18 cellular contexts compared by ENCODE assay signal in the genomic region with DNA sequence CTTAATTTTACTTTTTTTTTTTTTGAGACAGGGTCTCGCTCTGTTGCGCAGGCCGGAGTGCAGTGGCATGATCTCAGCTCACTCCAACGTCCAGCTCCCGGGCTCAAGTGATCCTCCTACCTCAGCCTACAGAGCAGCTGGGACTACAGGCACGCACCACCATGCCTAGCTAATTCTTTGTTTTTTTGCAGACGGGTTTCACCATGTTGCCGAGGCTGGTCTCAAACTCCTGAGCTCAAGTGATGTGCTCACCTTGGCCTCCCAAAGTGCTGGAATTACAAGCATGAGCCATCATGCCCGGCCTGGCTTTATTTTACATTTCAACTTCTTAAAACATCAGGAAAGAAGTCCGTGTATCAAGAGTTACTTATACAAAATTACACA. TPM values are rescaled to one million over a fixed set of nuclear protein-coding genes. Genes with fewer than 3 reads are reported as not detected.
DNase-seq lines count a peak whose midpoint lies in the region; ATAC-seq and TF ChIP-seq lines count a peak whose summit lies in the region.
"Had no signal": no experiment of that assay in that cellular context is flagged by ENCODE, and none has a peak within 500 bp of the region (broad histone marks: within the 10 kb centered on the region; RNA-seq: fewer than 3 reads in every experiment).

No MANE protein-coding gene starts in this region.

- peaks cover 25% of the 10 kb centered on the region for H3K4me1 Mint-ChIP-seq in endodermal cell
- peaks cover 77% of the 10 kb centered on the region for H3K4me1 Mint-ChIP-seq in osteocyte (ENCODE audit: unreplicated experiment)
- H3K4me1 Mint-ChIP-seq in immature natural killer cell: peaks cover 31 to 56% of the 10 kb centered on the region in 2 donors

- H3K4me1 ChIP-seq in right atrium auricular region (peaks cover 0 to 65% of the 10 kb centered on the region in 2 donors), endodermal cell (ENCODE audit: control insufficient read depth, insufficient read depth, low read length) (no peaks in the 10 kb centered on the region)

- no peaks in the 10 kb centered on the region for H3K9me3 Mint-ChIP-seq in endodermal cell
- no peaks in the 10 kb centered on the region for H3K9me3 Mint-ChIP-seq in osteocyte (ENCODE audit: unreplicated experiment)
- H3K9me3 Mint-ChIP-seq in immature natural killer cell: peaks cover 0 to 2% (median 0%) of the 10 kb centered on the region in 6 donors
- H3K9me3 Mint-ChIP-seq: activated CD4-positive, alpha-beta memory T cell treated with anti-CD3 and anti-CD28 coated beads, Interleukin-2, amount 10 ng/mL, durations not matched to agents 7 days and 5 days; activated T-helper 1 cell treated with anti-CD3 and anti-CD28 coated beads, Interleukin-12 subunit alpha, Interleukin-12 subunit beta, Interleukin-2, Interleukin-4 antibody, amounts not matched to agents 30 ng/mL and 10 ng/mL and 1 ng/mL, durations not matched to agents 14 hours and 24 hours and 36 hours had no signal

- H3K9me3 ChIP-seq in right atrium auricular region: no peaks in the 10 kb centered on the region
- no peaks in the 10 kb centered on the region for H3K9me3 ChIP-seq in endodermal cell (ENCODE audit: control insufficient read depth, low read length)
- H3K9me3 ChIP-seq: MG63, right lobe of liver had no signal

- 92 to 96% methylated on average over 5 to 9 of the region's 10 CpGs for whole genome bisulfite sequencing in endodermal cell (ENCODE audit: insufficient coverage in 1 of 2, insufficient read length in 1 of 2), 2 experiments

- in situ Hi-C loops in ACHN (cut with HindIII; ENCODE audit: low pct_ligation_motif_present, low pct_unique_long_range_greater_than_20kb, low sequenced_read_pairs): no loop called here

- intact Hi-C loops in left cardiac atrium (cut with DNase I): no loop called here

- H3K27me3 Mint-ChIP-seq in endodermal cell (ENCODE audit: insufficient read depth) (no peaks in the 10 kb centered on the region), osteocyte (ENCODE audit: unreplicated experiment) (no peaks in the 10 kb centered on the region), immature natural killer cell (ENCODE audit: low read depth in 3 of 3) (peaks cover 4% of the 10 kb centered on the region in 3 donors)
- H3K27me3 Mint-ChIP-seq: activated CD4-positive, alpha-beta memory T cell treated with anti-CD3 and anti-CD28 coated beads, Interleukin-2, amount 10 ng/mL, durations not matched to agents 7 days and 5 days had no signal

- H3K36me3 Mint-ChIP-seq in endodermal cell (ENCODE audit: low read depth) (peaks cover 47% of the 10 kb centered on the region), osteocyte (ENCODE audit: unreplicated experiment) (peaks cover 35% of the 10 kb centered on the region), immature natural killer cell (peaks cover 22 to 40% (median 25%) of the 10 kb centered on the region in 3 donors)

- H3K36me3 ChIP-seq in right atrium auricular region (peaks cover 32% of the 10 kb centered on the region), endodermal cell (ENCODE audit: control insufficient read depth, insufficient read depth, low read length) (peaks cover 75% of the 10 kb centered on the region), H7 (replicated peaks; ENCODE audit: control insufficient read depth, insufficient read depth, low read length) (peaks cover 6% of the 10 kb centered on the region)

- peak; percentile 56 for DNase-seq in right atrium auricular region (ENCODE audit: low spot score)
- no peak for DNase-seq in left cardiac atrium
- DNase-seq in endodermal cell: no peak
- DNase-seq in osteocyte (ENCODE audit: extremely low spot score, unreplicated experiment): no peak
- no peak for DNase-seq in immature natural killer cell
- DNase-seq in A172 (ENCODE audit: low spot score): no peak
- no peak for DNase-seq in H7
- DNase-seq in ACHN: no peak
- DNase-seq: activated CD4-positive, alpha-beta memory T cell treated with anti-CD3 and anti-CD28 coated beads, Interleukin-2, amount 10 ng/mL, durations not matched to agents 7 days and 5 days; mesendoderm; MG63; NCI-H187; right lobe of liver; stimulated activated CD4-positive, alpha-beta T cell treated with anti-CD3 and anti-CD28 coated beads, Interleukin-4, amount 100 ng/mL, for 24 hours had no signal

- no peak overlapping the region for H3K4me3 ChIP-seq in right atrium auricular region
- no peak overlapping the region for H3K4me3 ChIP-seq in endodermal cell (ENCODE audit: low read length)
- no peak overlapping the region for H3K4me3 ChIP-seq in H7 (ENCODE audit: insufficient read depth, low read depth, low read length)
- H3K4me3 ChIP-seq: MG63, right lobe of liver had no signal

- TF ChIP-seq CTCF in right atrium auricular region (IDR thresholded peaks at IDR 0.05) (no peak), endodermal cell (conservative IDR thresholded peaks at IDR 0.05) (no peak), osteocyte (IDR thresholded peaks at IDR 0.05) (no peak)

- no peak for ATAC-seq in left cardiac atrium

- no peak overlapping the region for H3K4me3 Mint-ChIP-seq in endodermal cell
- H3K4me3 Mint-ChIP-seq in osteocyte (ENCODE audit: unreplicated experiment): no peak overlapping the region
- H3K4me3 Mint-ChIP-seq in immature natural killer cell: no peak overlapping the region
- H3K4me3 Mint-ChIP-seq: activated CD4-positive, alpha-beta memory T cell treated with anti-CD3 and anti-CD28 coated beads, Interleukin-2, amount 10 ng/mL, durations not matched to agents 7 days and 5 days; activated T-helper 1 cell treated with anti-CD3 and anti-CD28 coated beads, Interleukin-12 subunit alpha, Interleukin-12 subunit beta, Interleukin-2, Interleukin-4 antibody, amounts not matched to agents 30 ng/mL and 10 ng/mL and 1 ng/mL, durations not matched to agents 14 hours and 24 hours and 36 hours had no signal

- peak overlapping the region; percentile 61 for H3K27ac Mint-ChIP-seq in endodermal cell
- peak overlapping the region; percentile 84 for H3K27ac Mint-ChIP-seq in osteocyte (ENCODE audit: unreplicated experiment)
- H3K27ac Mint-ChIP-seq in immature natural killer cell: no peak overlapping the region
- H3K27ac Mint-ChIP-seq: activated CD4-positive, alpha-beta memory T cell treated with anti-CD3 and anti-CD28 coated beads, Interleukin-2, amount 10 ng/mL, durations not matched to agents 7 days and 5 days; activated T-helper 1 cell treated with anti-CD3 and anti-CD28 coated beads, Interleukin-12 subunit alpha, Interleukin-12 subunit beta, Interleukin-2, Interleukin-4 antibody, amounts not matched to agents 30 ng/mL and 10 ng/mL and 1 ng/mL, durations not matched to agents 14 hours and 24 hours and 36 hours had no signal

- H3K27me3 ChIP-seq in right atrium auricular region (no peaks in the 10 kb centered on the region), endodermal cell (ENCODE audit: control insufficient read depth, insufficient read depth, low read length, poor library complexity, severe bottlenecking) (no peaks in the 10 kb centered on the region), H7 (ENCODE audit: control insufficient read depth, insufficient read depth, low read length) (no peaks in the 10 kb centered on the region)
- H3K27me3 ChIP-seq: MG63, right lobe of liver had no signal

- H3K27ac ChIP-seq in right atrium auricular region (peak overlapping the region; percentile 41 to 78), endodermal cell (ENCODE audit: low read depth, low read length) (no peak overlapping the region)
- H3K27ac ChIP-seq: right lobe of liver had no signal

- no peak overlapping the region for H3K9ac ChIP-seq in endodermal cell (ENCODE audit: extremely low read depth, low read length, poor library complexity, severe bottlenecking)

RNA-seq across cellular contexts. Expression of a gene that starts 5.7 kb away (rescaled TPM):
- 10 to 100 TPM; 30.8 to 31.1 TPM for total RNA-seq in right atrium auricular region
- 10 to 100 TPM; 19.9 to 28.5 TPM for total RNA-seq in left cardiac atrium
- total RNA-seq in endodermal cell: 10 to 100 TPM; 34.2 to 38.7 TPM
- polyA plus RNA-seq in endodermal cell (2013, experiment 1 of 2): 41.1 TPM
- 40.1 TPM for polyA plus RNA-seq in endodermal cell (2013, experiment 2 of 2)
- 41.2 and 44.9 TPM in 2 replicates for total RNA-seq in osteocyte
- polyA plus RNA-seq in immature natural killer cell: 10 to 100 TPM; 37.9 to 61.4 (median 55.1) TPM
- 61.7 and 69.9 TPM in 2 replicates for total RNA-seq in A172 (2014; rRNA removed; shearing (Covaris generic))
- total RNA-seq in H7 (2014; rRNA removed; shearing (Covaris generic)): 28.5 and 33.0 TPM in 2 replicates

RNA-seq across cellular contexts. Expression of a gene that starts 17.8 kb away (rescaled TPM):
- 100 to 1,000 TPM; 131 to 168 TPM for total RNA-seq in right atrium auricular region
- total RNA-seq in left cardiac atrium: 10 to 100 TPM; 78.3 to 93.5 TPM
- total RNA-seq in endodermal cell: 1 to 10 TPM in 1 of 2 donors, under 1 TPM in 1; 0.86 to 1.0 TPM
- 2.0 TPM for polyA plus RNA-seq in endodermal cell (2013, experiment 1 of 2)
- 2.2 TPM for polyA plus RNA-seq in endodermal cell (2013, experiment 2 of 2)
- total RNA-seq in osteocyte: 14.2 and 16.5 TPM in 2 replicates
- not detected for polyA plus RNA-seq in immature natural killer cell
- 3.1 and 4.8 TPM in 2 replicates for total RNA-seq in A172 (2014; rRNA removed; shearing (Covaris generic))
- total RNA-seq in H7 (2014; rRNA removed; shearing (Covaris generic)): 0.67 and 0.69 TPM in 2 replicates
- total RNA-seq: activated T-helper 1 cell treated with anti-CD3 and anti-CD28 coated beads, Interleukin-12 subunit alpha, Interleukin-12 subunit beta, Interleukin-2, Interleukin-4 antibody, amounts not matched to agents 30 ng/mL and 10 ng/mL and 1 ng/mL, durations not matched to agents 14 hours and 24 hours and 36 hours had no signal

RNA-seq across cellular contexts. Expression of a gene that starts 42.3 kb away (rescaled TPM):
- total RNA-seq in right atrium auricular region (1 to 10 TPM in 1 of 2 donors, not detected in 1; 1.2 TPM), left cardiac atrium (under 1 TPM; 0.21 to 0.50 TPM), endodermal cell (1 to 10 TPM in 1 of 2 donors, not detected in 1; 1.9 TPM), osteocyte (not detected in 2 replicates)
- polyA plus RNA-seq in endodermal cell (2013, experiment 1 of 2): 14.1 TPM
- 13.1 TPM for polyA plus RNA-seq in endodermal cell (2013, experiment 2 of 2)
- not detected for polyA plus RNA-seq in immature natural killer cell
- 0.19 TPM in 1 of 2 replicates, not detected in the other for total RNA-seq in A172 (2014; rRNA removed; shearing (Covaris generic))
- total RNA-seq in H7 (2014; rRNA removed; shearing (Covaris generic)): 6.1 and 6.8 TPM in 2 replicates
- total RNA-seq: activated CD4-positive, alpha-beta memory T cell treated with anti-CD3 and anti-CD28 coated beads, Interleukin-2, amount 10 ng/mL, durations not matched to agents 7 days and 5 days; dermis blood vessel endothelial cell; NCI-H460; right lobe of liver; ureter had no signal

Comparison
In these comparisons a context has a peak if more than half of its experiments do, and no peak if none do; other contexts are left out.
1. H3K27ac Mint-ChIP-seq: peak in endodermal cell (single experiment) and osteocyte (single experiment); none in immature natural killer cell (0 of 6).